ENCODE assay signal across 12 cellular contexts in the genomic region with DNA sequence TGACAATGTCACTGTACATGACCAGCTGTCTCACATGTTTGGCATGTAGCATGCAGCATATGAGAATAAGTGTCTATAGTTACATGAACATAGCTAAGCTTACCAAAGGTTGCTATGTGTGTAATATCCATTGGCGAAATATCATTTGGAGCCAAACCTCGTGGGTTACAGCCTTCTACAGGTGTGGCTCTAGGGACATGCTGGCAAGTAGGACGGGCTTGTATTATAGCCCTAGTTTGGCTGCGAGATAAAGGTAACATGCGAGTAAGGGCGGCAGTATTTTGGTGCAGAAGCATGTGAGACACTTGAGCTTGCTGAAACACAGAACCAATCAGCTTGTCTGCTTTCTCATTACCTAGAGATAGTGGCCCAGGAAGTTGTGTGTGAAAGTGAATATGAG.
"Had no signal": no experiment of that assay in that cellular context is flagged by ENCODE, and none has a peak within 500 bp of the region (broad histone marks: within the 10 kb centered on the region; RNA-seq: fewer than 3 reads in every experiment).

No MANE protein-coding gene starts in this region.

- H3K27ac ChIP-seq: brain microvascular endothelial cell, foreskin keratinocyte, right lobe of liver, spleen, stomach, thoracic aorta had no signal

- H3K36me3 Mint-ChIP-seq: activated naive CD8-positive, alpha-beta T cell treated with anti-CD3 and anti-CD28 coated beads, Interleukin-2, amount 10 ng/mL, durations not matched to agents 7 days and 5 days had no signal

- H3K27ac Mint-ChIP-seq: activated CD4-positive, alpha-beta T cell treated with anti-CD3 and anti-CD28 coated beads, Interleukin-2, amount 10 ng/mL, durations not matched to agents 7 days and 5 days; activated naive CD8-positive, alpha-beta T cell treated with anti-CD3 and anti-CD28 coated beads, Interleukin-2, amount 10 ng/mL, durations not matched to agents 7 days and 5 days had no signal

- H3K4me1 Mint-ChIP-seq: activated naive CD8-positive, alpha-beta T cell treated with anti-CD3 and anti-CD28 coated beads, Interleukin-2, amount 10 ng/mL, durations not matched to agents 7 days and 5 days had no signal

- H3K27me3 ChIP-seq: brain microvascular endothelial cell, foreskin keratinocyte, right lobe of liver had no signal

- DNase-seq: activated CD4-positive, alpha-beta T cell treated with anti-CD3 and anti-CD28 coated beads, Interleukin-2, amount 10 ng/mL, durations not matched to agents 7 days and 5 days; activated naive CD8-positive, alpha-beta T cell treated with anti-CD3 and anti-CD28 coated beads, Interleukin-2, amount 10 ng/mL, durations not matched to agents 7 days and 5 days; brain microvascular endothelial cell; effector memory CD8-positive, alpha-beta T cell; glutamatergic neuron; right lobe of liver; spleen; stimulated activated CD4-positive, alpha-beta T cell treated with anti-CD3 and anti-CD28 coated beads, Interleukin-1b, Interleukin-23, amount 100 ng/mL, for 48 hours; stomach; T-helper 2 cell had no signal

- H3K4me3 ChIP-seq: right lobe of liver, spleen, stomach, thoracic aorta had no signal

- H3K4me3 Mint-ChIP-seq: activated CD4-positive, alpha-beta T cell treated with anti-CD3 and anti-CD28 coated beads, Interleukin-2, amount 10 ng/mL, durations not matched to agents 7 days and 5 days; activated naive CD8-positive, alpha-beta T cell treated with anti-CD3 and anti-CD28 coated beads, Interleukin-2, amount 10 ng/mL, durations not matched to agents 7 days and 5 days; effector memory CD8-positive, alpha-beta T cell had no signal

- H3K4me1 ChIP-seq: foreskin keratinocyte, right lobe of liver had no signal

- H3K9me3 Mint-ChIP-seq: activated naive CD8-positive, alpha-beta T cell treated with anti-CD3 and anti-CD28 coated beads, Interleukin-2, amount 10 ng/mL, durations not matched to agents 7 days and 5 days; effector memory CD8-positive, alpha-beta T cell had no signal

- H3K36me3 ChIP-seq: brain microvascular endothelial cell, right lobe of liver, spleen, stomach, thoracic aorta had no signal

- H3K9me3 ChIP-seq: right lobe of liver, thoracic aorta had no signal

- ATAC-seq: effector memory CD8-positive, alpha-beta T cell; right lobe of liver had no signal
